Comparison of ENCODE assay signal across 8 cellular contexts in genomic region chr12:100574262-100575074, GRCh38. TPM values are rescaled to one million over a fixed set of nuclear protein-coding genes. Genes with fewer than 3 reads are reported as not detected.
DNase-seq lines count a peak whose midpoint lies in the region; ATAC-seq and TF ChIP-seq lines count a peak whose summit lies in the region.

No MANE protein-coding gene starts in this region.

- H3K27me3 ChIP-seq in PC-3 (ENCODE audit: low read length) (no peaks in the 10 kb centered on the region), muscle layer of colon (ENCODE audit: control insufficient read depth in 1 of 2, insufficient read depth in 2 of 2, low read length in 2 of 2) (no peaks in the 10 kb centered on the region)

- DNase-seq in CD1c-positive myeloid dendritic cell (ENCODE audit: extremely low spot score) (peak; percentile 86), PC-3 (peak; percentile 35), endothelial cell (ENCODE audit: low spot score) (no peak), NCI-H774 (lab: John Stamatoyannopoulos, UW) (no peak), amniotic stem cell (lab: John Stamatoyannopoulos, UW) (no peak)
- DNase-seq in activated effector memory CD4-positive, alpha-beta T cell treated with Interleukin-2 at 50 U/mL for 16 hours, result no peak

- no peaks in the 10 kb centered on the region for H3K9me2 ChIP-seq in PC-3 (replicated peaks; ENCODE audit: low read length)

- H3K9me3 ChIP-seq in PC-3 (ENCODE audit: low read length) (no peaks in the 10 kb centered on the region), muscle layer of colon (ENCODE audit: low read length) (no peaks in the 10 kb centered on the region)

- peak overlapping the region; percentile 97 for H3K4me3 Mint-ChIP-seq in endothelial cell (ENCODE audit: unreplicated experiment)

- ATAC-seq in GM21723 (IDR thresholded peaks at IDR 0.05; ENCODE audit: unreplicated experiment), result peak; percentile 6
- peak; percentile 15 for ATAC-seq in PC-3

- no peak overlapping the region for H3K27ac ChIP-seq in PC-3 (ENCODE audit: low read length)
- H3K27ac ChIP-seq in muscle layer of colon (ENCODE audit: low read depth, low read length), result no peak overlapping the region

- POLR2A ChIA-PET in PC-3 (lab: Charles Lee; ENCODE audit: unreplicated experiment), result no interaction called here

- peaks cover 38% of the 10 kb centered on the region for H3K4me1 Mint-ChIP-seq in endothelial cell (ENCODE audit: unreplicated experiment)

- H2AFZ ChIP-seq in PC-3 (ENCODE audit: low read length), result peak overlapping the region; percentile 95

- peak overlapping the region; percentile 90 for H3K4me2 ChIP-seq in PC-3 (ENCODE audit: low read length)

- H3K36me3 ChIP-seq in PC-3 (ENCODE audit: low read depth, low read length), result no peaks in the 10 kb centered on the region; the same call in 1 of the 2 replicates
- no peaks in the 10 kb centered on the region for H3K36me3 ChIP-seq in muscle layer of colon (ENCODE audit: insufficient read depth, low read length)

- H3K9me3 Mint-ChIP-seq in endothelial cell (ENCODE audit: unreplicated experiment), result no peaks in the 10 kb centered on the region

- H3K4me3 ChIP-seq in PC-3 (ENCODE audit: low read length), result peak overlapping the region; percentile 84
- H3K4me3 ChIP-seq in muscle layer of colon (ENCODE audit: low read depth in 1 of 2, low read length in 2 of 2), result peak overlapping the region; percentile 58 to 64

- H3K9ac ChIP-seq in PC-3 (ENCODE audit: low read length) (peak overlapping the region; percentile 67), muscle layer of colon (ENCODE audit: low read length) (peak overlapping the region; percentile 49)

- no peaks in the 10 kb centered on the region for H3F3A ChIP-seq in PC-3 (ENCODE audit: low read length, unreplicated experiment)

- TF ChIP-seq CTCF in PC-3 (conservative IDR thresholded peaks at IDR 0.05; ENCODE audit: low read depth, low read length) (no peak), endothelial cell (IDR thresholded peaks at IDR 0.05; ENCODE audit: unreplicated experiment) (no peak)

- H3K27me3 Mint-ChIP-seq in endothelial cell (ENCODE audit: unreplicated experiment), result peaks cover 7% of the 10 kb centered on the region

- H3K36me3 Mint-ChIP-seq in endothelial cell (ENCODE audit: low read depth, unreplicated experiment), result peaks cover 11% of the 10 kb centered on the region

- CTCF ChIA-PET in PC-3 (lab: Charles Lee), result no interaction called here

- peaks cover 29% of the 10 kb centered on the region for H3K4me1 ChIP-seq in PC-3 (ENCODE audit: insufficient read depth, low read length)
- peaks cover 10% of the 10 kb centered on the region for H3K4me1 ChIP-seq in muscle layer of colon (ENCODE audit: insufficient read depth, low read length)

- peak overlapping the region; percentile 95 for H3K27ac Mint-ChIP-seq in endothelial cell (ENCODE audit: unreplicated experiment)

- peaks cover 57% of the 10 kb centered on the region for H3K79me2 ChIP-seq in PC-3 (ENCODE audit: low read length)

- intact Hi-C loops in PC-3 (cut with micrococcal nuclease), result loop anchor here (1.0 to 5.0 kb wide), 3 partner anchors 93 to 307 kb away; partner anchors contain the start of genes DEPDC4 and SCYL2

- BruUV-seq in PC-3 (replicated peaks; lab: Mats Ljungman, UMichigan), result TSS peak; percentile 50

- peaks cover 11% of the 10 kb centered on the region for H4K20me1 ChIP-seq in PC-3 (ENCODE audit: low read length)

RNA-seq across cellular contexts. Expression of gene GAS2L3, which starts 1.0 kb away (rescaled TPM):
- total RNA-seq in PC-3 (2014; rRNA removed) (24.8 and 27.8 TPM in 2 replicates), endothelial cell (ENCODE audit: unreplicated experiment) (55.6 TPM)

Comparison
In these comparisons a context has a peak if more than half of its experiments do, and no peak if none do; other contexts are left out.
1. DNase-seq: peak in CD1c-positive myeloid dendritic cell (single experiment) and PC-3 (single experiment); none in endothelial cell (single experiment), NCI-H774 (single experiment), amniotic stem cell (single experiment) and activated effector memory CD4-positive, alpha-beta T cell treated with Interleukin-2 at 50 U/mL for 16 hours (single experiment).